ENCODE assay signal across 8 cellular contexts in the genomic region with DNA sequence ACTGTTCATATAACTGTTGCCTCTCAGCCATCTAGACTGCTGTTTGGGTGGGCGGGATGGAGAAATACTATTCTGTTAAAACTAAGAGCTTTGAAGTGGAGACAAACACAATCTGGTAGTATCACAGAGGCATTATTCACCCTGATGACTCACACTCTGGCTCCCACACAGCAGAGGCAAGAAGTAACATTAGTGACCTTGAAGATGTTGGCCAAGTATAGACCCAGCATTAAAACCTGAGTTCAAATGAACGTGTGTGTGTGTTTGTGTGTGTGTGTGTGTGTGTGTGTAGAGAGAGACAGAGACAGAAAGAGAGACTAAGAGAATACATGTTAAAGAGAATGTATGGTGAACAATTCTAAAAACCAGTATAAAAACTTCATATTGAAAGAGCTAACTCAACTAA. TPM values are rescaled to one million over a fixed set of nuclear protein-coding genes. Genes with fewer than 3 reads are reported as not detected.
A peak's percentile ranks its signal among the peaks of the same experiment; 100 is the strongest.
DNase-seq lines count a peak whose midpoint lies in the region; ATAC-seq and TF ChIP-seq lines count a peak whose summit lies in the region.

No MANE protein-coding gene starts in this region.

- H3K4me1 ChIP-seq in effector memory CD4-positive, alpha-beta T cell (ENCODE audit: control insufficient read depth, insufficient read depth, low read length, poor library complexity, severe bottlenecking), result peaks cover 45% of the 10 kb centered on the region

- peak; percentile 36 for ATAC-seq in HG03439 (IDR thresholded peaks at IDR 0.05; ENCODE audit: unreplicated experiment)
- no peak for ATAC-seq in HG02870 (IDR thresholded peaks at IDR 0.05; ENCODE audit: unreplicated experiment)
- no peak for ATAC-seq in HG02763 (IDR thresholded peaks at IDR 0.05; ENCODE audit: unreplicated experiment)

- no peak for TF ChIP-seq CTCF in AG04450 (IDR thresholded peaks at IDR 0.05; ENCODE audit: low read depth, low read length)

- H3K27ac ChIP-seq in AG04450 (ENCODE audit: low read depth, low read length), result no peak overlapping the region
- peak overlapping the region; percentile 54 for H3K27ac ChIP-seq in effector memory CD4-positive, alpha-beta T cell (ENCODE audit: insufficient read depth, low read length, poor library complexity, severe bottlenecking)

- POLR2A ChIA-PET in AG04450 (lab: Yijun Ruan, JAX), result interaction anchor here (1.2 kb wide), 1 partner anchor 22 kb away, joined by 8 read pairs; the partner anchor contains the start of gene ACVR1

- no peak overlapping the region for H3K4me3 ChIP-seq in AG04450 (ENCODE audit: low read depth, low read length)
- H3K4me3 ChIP-seq in effector memory CD4-positive, alpha-beta T cell (ENCODE audit: insufficient read depth, low read depth, low read length, poor library complexity, severe bottlenecking), result no peak overlapping the region

- no peaks in the 10 kb centered on the region for H3K9me3 ChIP-seq in AG04450 (ENCODE audit: control insufficient read depth, insufficient read depth, low read length)
- no peaks in the 10 kb centered on the region for H3K9me3 ChIP-seq in effector memory CD4-positive, alpha-beta T cell (ENCODE audit: control insufficient read depth, low read length)

- H3K27me3 ChIP-seq in AG04450 (ENCODE audit: control insufficient read depth, insufficient read depth, low read length), result no peaks in the 10 kb centered on the region
- H3K27me3 ChIP-seq in effector memory CD4-positive, alpha-beta T cell (replicated peaks; ENCODE audit: control insufficient read depth, insufficient read depth, low read length, poor library complexity, severe bottlenecking), result no peaks in the 10 kb centered on the region

- H3K36me3 ChIP-seq in effector memory CD4-positive, alpha-beta T cell (ENCODE audit: control insufficient read depth, insufficient read depth, low read length), result no peaks in the 10 kb centered on the region

- CTCF ChIA-PET in AG04450 (lab: Charles Lee), result interaction anchor here (0.6 to 1.3 kb wide), 2 partner anchors 117 to 638 kb away, joined by 3 read pairs; no protein-coding TSS in a partner anchor

- DNase-seq in AG04450 (ENCODE audit: low read depth, low spot score), result peak; percentile 77
- peak; percentile 82 for DNase-seq in activated CD4-positive, alpha-beta T cell treated with anti-CD3 and anti-CD28 coated beads for 48 hours
- DNase-seq in effector memory CD4-positive, alpha-beta T cell, result peak in 1 of 3 donors; percentile 31
- peak; percentile 69 to 72 for DNase-seq in stimulated activated CD4-positive, alpha-beta T cell treated with anti-CD3 and anti-CD28 coated beads, Interleukin-15, amount 100 ng/mL, for 48 hours (ENCODE audit: low read depth in 2 of 2)
- no peak for DNase-seq in NK-92 (lab: John Stamatoyannopoulos, UW; ENCODE audit: unreplicated experiment)

RNA-seq across cellular contexts. Expression of gene ACVR1, which starts 22.5 kb away (rescaled TPM):
- polyA plus RNA-seq in AG04450 (2011; rRNA removed), result 50.6 and 53.0 TPM in 2 replicates
- 49.6 and 58.3 TPM in 2 replicates for polyA minus RNA-seq in AG04450 (2011; rRNA and poly(A)+ RNA removed)
